In genomic region chr3:122635789-122636188, GRCh38 we compare ENCODE assay signal across 20 cellular contexts. TPM values are rescaled to one million over a fixed set of nuclear protein-coding genes. Genes with fewer than 3 reads are reported as not detected.
DNase-seq lines count a peak whose midpoint lies in the region; ATAC-seq, FAIRE-seq and TF ChIP-seq lines count a peak whose summit lies in the region.
"Had no signal": no experiment of that assay in that cellular context is flagged by ENCODE, and none has a peak within 500 bp of the region (broad histone marks: within the 10 kb centered on the region; RNA-seq: fewer than 3 reads in every experiment).

No MANE protein-coding gene starts in this region.

- CTCF ChIA-PET in CD4-positive, alpha-beta memory T cell (lab: Charles Lee; ENCODE audit: partially characterized antibody), result no interaction called here

- TF ChIP-seq CTCF in astrocyte (IDR thresholded peaks at IDR 0.05; ENCODE audit: insufficient read depth, low read depth, low read length) (no peak), testis (IDR thresholded peaks at IDR 0.05) (no peak)

- no peak overlapping the region for H3K9ac ChIP-seq in astrocyte (ENCODE audit: low read length)

- H3K36me3 ChIP-seq in astrocyte (ENCODE audit: insufficient read depth, low read length) (no peaks in the 10 kb centered on the region), testis (ENCODE audit: low read depth, missing control alignments) (no peaks in the 10 kb centered on the region)
- H3K36me3 ChIP-seq in CD4-positive, alpha-beta memory T cell (ENCODE audit: insufficient read depth, low read length), result peaks cover 16% of the 10 kb centered on the region
- H3K36me3 ChIP-seq: cardiac muscle cell, MG63, Peyer's patch had no signal

- H3K4me2 ChIP-seq in astrocyte (ENCODE audit: low read length), result peak overlapping the region; percentile 54
- H3K4me2 ChIP-seq: A549 had no signal

- no peak for TF ChIP-seq POLR2A in testis (IDR thresholded peaks at IDR 0.05)

- no peak overlapping the region for H2AFZ ChIP-seq in astrocyte (ENCODE audit: low read depth, low read length)

- no peaks in the 10 kb centered on the region for H3K9me3 Mint-ChIP-seq in astrocyte (ENCODE audit: unreplicated experiment)
- no peaks in the 10 kb centered on the region for H3K9me3 Mint-ChIP-seq in CD4-positive, alpha-beta memory T cell
- H3K9me3 Mint-ChIP-seq: activated naive CD8-positive, alpha-beta T cell treated with anti-CD3 and anti-CD28 coated beads for 36 hours; neural crest cell had no signal

- FAIRE-seq in astrocyte (lab: Jason Lieb, UNC), result peak; percentile 67
- FAIRE-seq: A549 had no signal

- no peaks in the 10 kb centered on the region for H3K79me2 ChIP-seq in astrocyte (ENCODE audit: insufficient read depth, low read length)

- H3K4me3 ChIP-seq in astrocyte (ENCODE audit: insufficient read depth, low read depth, low read length) (no peak overlapping the region), testis (no peak overlapping the region)
- H3K4me3 ChIP-seq in CD4-positive, alpha-beta memory T cell (ENCODE audit: low read length in 2 of 2), result no peak overlapping the region
- H3K4me3 ChIP-seq: A549, cardiac muscle cell, MG63, Peyer's patch, SK-N-MC, spleen had no signal

- DNase-seq in AG08395 (ENCODE audit: low spot score), result peak; percentile 40
- DNase-seq in HPDE6-E6E7 (ENCODE audit: extremely low spot score), result peak; percentile 19
- peak; percentile 80 for DNase-seq in astrocyte (ENCODE audit: low read depth)
- DNase-seq in hepatic stellate cell (ENCODE audit: low spot score), result peak; percentile 15
- no peak for DNase-seq in CD4-positive, alpha-beta memory T cell
- no peak for DNase-seq in testis
- DNase-seq in activated CD4-positive, alpha-beta T cell treated with anti-CD3 and anti-CD28 coated beads, Interleukin-2, amount 50 U/mL, for 1 hour, result no peak
- DNase-seq: activated naive CD8-positive, alpha-beta T cell treated with anti-CD3 and anti-CD28 coated beads for 36 hours; CD4-positive, CD25-positive, alpha-beta regulatory T cell; dermis blood vessel endothelial cell; MG63; NCI-H1694; Peyer's patch; spleen; stimulated activated CD4-positive, alpha-beta T cell treated with anti-CD3 and anti-CD28 coated beads, Interleukin-4, amount 100 ng/mL, for 4 hours had no signal

- H3K4me1 Mint-ChIP-seq in astrocyte (ENCODE audit: low read depth, unreplicated experiment), result peaks cover 11% of the 10 kb centered on the region
- no peaks in the 10 kb centered on the region for H3K4me1 Mint-ChIP-seq in CD4-positive, alpha-beta memory T cell
- H3K4me1 Mint-ChIP-seq: neural crest cell had no signal

- POLR2A ChIA-PET in CD4-positive, alpha-beta memory T cell (lab: Charles Lee; ENCODE audit: partially characterized antibody), result interaction anchor here (1.4 kb wide), 1 partner anchor 11 kb away, joined by 4 read pairs; no protein-coding TSS in a partner anchor

- H3K27ac ChIP-seq in astrocyte (ENCODE audit: low read depth, low read length) (no peak overlapping the region), testis (no peak overlapping the region)
- no peak overlapping the region for H3K27ac ChIP-seq in CD4-positive, alpha-beta memory T cell (ENCODE audit: low read depth, low read length)
- H3K27ac ChIP-seq: A549, cardiac muscle cell, Peyer's patch, SK-N-MC, spleen had no signal

- H3K4me1 ChIP-seq in astrocyte (ENCODE audit: insufficient read depth, low read length), result peaks cover 8% of the 10 kb centered on the region
- H3K4me1 ChIP-seq in CD4-positive, alpha-beta memory T cell (ENCODE audit: insufficient read depth, low read length), result no peaks in the 10 kb centered on the region
- H3K4me1 ChIP-seq in testis, result no peaks in the 10 kb centered on the region
- H3K4me1 ChIP-seq: A549, Peyer's patch, spleen had no signal

- H3K27me3 ChIP-seq in astrocyte (ENCODE audit: insufficient read depth, low read length), result peaks cover 3% of the 10 kb centered on the region
- H3K27me3 ChIP-seq in CD4-positive, alpha-beta memory T cell (ENCODE audit: insufficient read depth, low read length), result no peaks in the 10 kb centered on the region
- no peaks in the 10 kb centered on the region for H3K27me3 ChIP-seq in testis
- H3K27me3 ChIP-seq: cardiac muscle cell, MG63, Peyer's patch, spleen had no signal

- 54% methylated on average over 5 of the region's 5 CpGs for WGBS in testis, 2 donors

- H3K36me3 Mint-ChIP-seq in astrocyte (ENCODE audit: low read depth, unreplicated experiment), result no peaks in the 10 kb centered on the region
- peaks cover 52 to 69% of the 10 kb centered on the region in 2 donors for H3K36me3 Mint-ChIP-seq in CD4-positive, alpha-beta memory T cell

- intact Hi-C loops in CD4-positive, alpha-beta memory T cell (cut with micrococcal nuclease), result no loop called here
- intact Hi-C loops in testis (cut with DNase I; ENCODE audit: low total_unique reads), result no loop called here

- ATAC-seq in HG03342 (IDR thresholded peaks at IDR 0.05; ENCODE audit: unreplicated experiment), result no peak
- ATAC-seq: A549 had no signal

- H3K27me3 Mint-ChIP-seq in astrocyte (ENCODE audit: low read depth, unreplicated experiment), result peaks cover 3% of the 10 kb centered on the region
- H3K27me3 Mint-ChIP-seq in CD4-positive, alpha-beta memory T cell, result no peaks in the 10 kb centered on the region
- H3K27me3 Mint-ChIP-seq: activated naive CD8-positive, alpha-beta T cell treated with anti-CD3 and anti-CD28 coated beads for 36 hours; CD4-positive, CD25-positive, alpha-beta regulatory T cell had no signal

- H3K9me3 ChIP-seq in astrocyte (ENCODE audit: insufficient read depth, low read depth, low read length) (no peaks in the 10 kb centered on the region), testis (no peaks in the 10 kb centered on the region)
- H3K9me3 ChIP-seq in CD4-positive, alpha-beta memory T cell (ENCODE audit: control insufficient read depth in 1 of 2, low read length in 2 of 2), result no peaks in the 10 kb centered on the region
- H3K9me3 ChIP-seq: A549, MG63, Peyer's patch, spleen had no signal

- peak overlapping the region; percentile 49 for H3K27ac Mint-ChIP-seq in astrocyte (ENCODE audit: unreplicated experiment)
- no peak overlapping the region for H3K27ac Mint-ChIP-seq in CD4-positive, alpha-beta memory T cell
- H3K27ac Mint-ChIP-seq: activated naive CD8-positive, alpha-beta T cell treated with anti-CD3 and anti-CD28 coated beads for 36 hours; CD4-positive, CD25-positive, alpha-beta regulatory T cell had no signal

- H4K20me1 ChIP-seq in astrocyte (ENCODE audit: insufficient read depth, low read length), result no peaks in the 10 kb centered on the region

- no peak overlapping the region for H3K4me3 Mint-ChIP-seq in astrocyte (ENCODE audit: unreplicated experiment)
- no peak overlapping the region for H3K4me3 Mint-ChIP-seq in CD4-positive, alpha-beta memory T cell
- H3K4me3 Mint-ChIP-seq: activated naive CD8-positive, alpha-beta T cell treated with anti-CD3 and anti-CD28 coated beads for 36 hours; CD4-positive, CD25-positive, alpha-beta regulatory T cell; neural crest cell had no signal

RNA-seq across cellular contexts. Expression of gene PARP14, which starts 44.9 kb away (rescaled TPM):
- total RNA-seq in astrocyte, result 148 and 163 TPM in 2 replicates
- total RNA-seq in CD4-positive, alpha-beta memory T cell, result 10 to 100 TPM; 68.7 to 79.6 TPM
- polyA plus RNA-seq in CD4-positive, alpha-beta memory T cell, result 10 to 100 TPM in 1 of 2 donors, 1 to 10 TPM in 1; 5.4 to 19.1 TPM
- 10 to 100 TPM; 11.3 to 18.2 TPM for total RNA-seq in testis
- polyA plus RNA-seq in testis (ENCODE audit: insufficient read depth, low read depth, low replicate concordance), result 8.8 TPM

RNA-seq across cellular contexts. Expression of gene PARP15, which starts 58.3 kb away (rescaled TPM):
- total RNA-seq in astrocyte, result 0.09 and 0.22 TPM in 2 replicates
- total RNA-seq in CD4-positive, alpha-beta memory T cell, result 10 to 100 TPM; 74.5 to 78.0 TPM
- polyA plus RNA-seq in CD4-positive, alpha-beta memory T cell, result 10 to 100 TPM in 1 of 2 donors, 1 to 10 TPM in 1; 7.6 to 11.9 TPM
- 1 to 10 TPM; 3.7 to 4.8 TPM for total RNA-seq in testis
- polyA plus RNA-seq in testis (ENCODE audit: insufficient read depth, low read depth, low replicate concordance), result 1.5 TPM
- total RNA-seq: cardiac muscle cell, neural crest cell had no signal

Comparison
In these comparisons a context has a peak if more than half of its experiments do, and no peak if none do; other contexts are left out.
1. DNase-seq: peak in AG08395 (single experiment), HPDE6-E6E7 (single experiment), astrocyte (single experiment) and hepatic stellate cell (single experiment); none in CD4-positive, alpha-beta memory T cell (0 of 5), testis (single experiment) and activated CD4-positive, alpha-beta T cell treated with anti-CD3 and anti-CD28 coated beads, Interleukin-2, amount 50 U/mL, for 1 hour (single experiment).
2. RNA of gene PARP15, which starts 58.3 kb away (total RNA-seq): 74.5 to 78.0 TPM in CD4-positive, alpha-beta memory T cell; 3.7 to 4.8 TPM in testis and 0.09 to 0.22 TPM in astrocyte; every median in the first group is over 10 times any median in the second.